Comparison of ENCODE assay signal across 11 cellular contexts in the genomic region with DNA sequence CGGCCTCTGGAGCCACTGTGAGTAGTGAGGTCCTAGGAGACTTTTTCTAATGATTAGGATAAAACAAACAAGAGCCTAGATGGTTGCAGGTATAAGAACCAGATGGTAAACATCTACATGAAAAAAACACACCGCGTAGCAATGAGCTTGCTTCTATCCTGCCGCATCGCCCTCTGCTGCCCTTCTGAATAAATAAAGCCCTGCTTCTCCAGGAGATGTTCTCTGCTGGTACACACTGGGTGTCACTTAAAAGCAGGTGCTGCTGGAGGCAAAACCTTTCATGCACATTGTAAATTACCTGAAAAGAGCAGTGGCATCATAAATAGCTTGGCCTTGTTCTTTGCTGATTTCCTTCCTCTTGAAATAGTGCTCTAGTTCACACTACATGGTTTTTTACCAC.
A peak's percentile ranks its signal among the peaks of the same experiment; 100 is the strongest.
DNase-seq lines count a peak whose midpoint lies in the region; ATAC-seq, FAIRE-seq and TF ChIP-seq lines count a peak whose summit lies in the region.
"Had no signal": no experiment of that assay in that cellular context is flagged by ENCODE, and none has a peak within 500 bp of the region (broad histone marks: within the 10 kb centered on the region; RNA-seq: fewer than 3 reads in every experiment).

No MANE protein-coding gene starts in this region.

- H2AFZ ChIP-seq in astrocyte (ENCODE audit: low read depth, low read length), result no peak overlapping the region

- DNase-seq in GM10248 (ENCODE audit: extremely low spot score) (no peak), astrocyte (ENCODE audit: low read depth) (no peak), lung microvascular endothelial cell (ENCODE audit: low read depth in 2 of 2) (peak; percentile 11 to 12), NOMO-1 treated with dmso at 0.1 percent for 144 hours (lab: John Stamatoyannopoulos, UW; ENCODE audit: unreplicated experiment) (no peak), superior temporal gyrus (ENCODE audit: extremely low spot score) (no peak)
- DNase-seq in Jurkat, Clone E6-1 (ENCODE audit: low read depth, low spot score), result peak; percentile 8
- DNase-seq: activated effector memory CD4-positive, alpha-beta T cell treated with anti-CD3 and anti-CD28 coated beads, Interleukin-2, amount 50 U/mL, for 16 hours; NCI-H2081 treated with DMSO at 0.1 percent for 48 hours; T1000 had no signal

- CTCF ChIA-PET in GM10248 (lab: Yijun Ruan, JAX), result interaction anchor here (0.8 to 1.6 kb wide), 4 partner anchors 10 to 81 kb away, joined by 3 to 5 read pairs (median 3); no protein-coding TSS in a partner anchor

- no peaks in the 10 kb centered on the region for H3K4me1 ChIP-seq in astrocyte (ENCODE audit: insufficient read depth, low read length)

- no peaks in the 10 kb centered on the region for H4K20me1 ChIP-seq in astrocyte (ENCODE audit: insufficient read depth, low read length)

- H3K79me2 ChIP-seq in astrocyte (ENCODE audit: insufficient read depth, low read length), result no peaks in the 10 kb centered on the region

- H3K27me3 ChIP-seq in astrocyte (ENCODE audit: insufficient read depth, low read length), result peaks cover 2% of the 10 kb centered on the region

- H3K9me3 ChIP-seq in astrocyte (ENCODE audit: insufficient read depth, low read depth, low read length), result no peaks in the 10 kb centered on the region

- H3K36me3 ChIP-seq in astrocyte (ENCODE audit: insufficient read depth, low read length), result no peaks in the 10 kb centered on the region

- H3K9me3 Mint-ChIP-seq in astrocyte (ENCODE audit: unreplicated experiment), result no peaks in the 10 kb centered on the region

- FAIRE-seq in astrocyte (lab: Jason Lieb, UNC), result no peak
- FAIRE-seq: endometrium had no signal

- H3K27ac Mint-ChIP-seq in astrocyte (ENCODE audit: unreplicated experiment), result peak overlapping the region; percentile 66

- peak; percentile 29 for TF ChIP-seq CTCF in GM10248 (IDR thresholded peaks at IDR 0.05; ENCODE audit: control extremely low read depth, extremely low read depth, low read depth, missing control alignments)
- TF ChIP-seq CTCF in astrocyte (IDR thresholded peaks at IDR 0.05; ENCODE audit: insufficient read depth, low read depth, low read length), result no peak

- no peak overlapping the region for H3K4me2 ChIP-seq in astrocyte (ENCODE audit: low read length)

- H3K4me3 ChIP-seq in Jurkat, Clone E6-1 (ENCODE audit: low read length), result no peak overlapping the region
- H3K4me3 ChIP-seq in astrocyte (ENCODE audit: insufficient read depth, low read depth, low read length), result no peak overlapping the region

- H3K27ac ChIP-seq in astrocyte (ENCODE audit: low read depth, low read length), result no peak overlapping the region

- no peak for ATAC-seq in GM18858 (IDR thresholded peaks at IDR 0.05; ENCODE audit: unreplicated experiment)

- peaks cover 4% of the 10 kb centered on the region for H3K36me3 Mint-ChIP-seq in astrocyte (ENCODE audit: low read depth, unreplicated experiment)

- peaks cover 18% of the 10 kb centered on the region for H3K4me1 Mint-ChIP-seq in astrocyte (ENCODE audit: low read depth, unreplicated experiment)

- no peak overlapping the region for H3K9ac ChIP-seq in astrocyte (ENCODE audit: low read length)

- no peak overlapping the region for H3K4me3 Mint-ChIP-seq in astrocyte (ENCODE audit: unreplicated experiment)

- POLR2A ChIA-PET in GM10248 (lab: Yijun Ruan, JAX), result no interaction called here

- H3K27me3 Mint-ChIP-seq in astrocyte (ENCODE audit: low read depth, unreplicated experiment), result peaks cover 1% of the 10 kb centered on the region

Comparison
In these comparisons a context has a peak if more than half of its experiments do, and no peak if none do; other contexts are left out.
1. DNase-seq: peak in Jurkat, Clone E6-1 (single experiment) and lung microvascular endothelial cell (2 of 2); none in GM10248 (single experiment), astrocyte (single experiment), NOMO-1 treated with dmso at 0.1 percent for 144 hours (single experiment) and superior temporal gyrus (single experiment).